Comparison of ENCODE assay signal across 35 cellular contexts in genomic region chr2:28533021-28533420, GRCh38.
"Had no signal": no experiment of that assay in that cellular context is flagged by ENCODE, and none has a peak within 500 bp of the region (broad histone marks: within the 10 kb centered on the region; RNA-seq: fewer than 3 reads in every experiment).

No MANE protein-coding gene starts in this region.

- DNase-seq: Karpas-422, Kasumi-1, KG1, MG63, MM.1S, MV-4-11, NCI-H1048, NCI-H1092, NCI-H1092 treated with DMSO at 0.1 percent for 48 hours, NCI-H1105, NCI-H1105 treated with DMSO at 0.1 percent for 48 hours, NCI-H1417, NCI-H1417 treated with DMSO at 0.1 percent for 48 hours, NCI-H1436, NCI-H1436 treated with DMSO at 0.1 percent for 48 hours, NCI-H146, NCI-H1694, NCI-H1694 treated with DMSO at 0.1 percent for 48 hours, NCI-H187, NCI-H187 treated with DMSO at 0.1 percent for 48 hours, NCI-H1930, NCI-H2029, NCI-H2029 treated with DMSO at 0.1 percent for 48 hours, NCI-H2081, NCI-H2081 treated with DMSO at 0.1 percent for 48 hours, NCI-H2107, NCI-H2171, NCI-H2171 treated with DMSO at 0.1 percent for 48 hours, NCI-H2227 treated with DMSO at 0.1 percent for 48 hours, NCI-H226, NCI-H345, NCI-H446, NCI-H446 treated with DMSO at 0.1 percent for 48 hours, NCI-H510A had no signal

- H3K4me2 ChIP-seq: KMS-11 had no signal

- H3K27ac ChIP-seq: KMS-11 had no signal

- H3K9ac ChIP-seq: KMS-11 had no signal

- H3K9me3 ChIP-seq: MG63 had no signal

- H3K4me3 ChIP-seq: MG63 had no signal

- H3K36me3 ChIP-seq: MG63 had no signal
